ENCODE assay signal across 3 cellular contexts in genomic region chrY:22484465-22484864, GRCh38.
A peak's percentile ranks its signal among the peaks of the same experiment; 100 is the strongest.
DNase-seq lines count a peak whose midpoint lies in the region; ATAC-seq and FAIRE-seq lines count a peak whose summit lies in the region.
"Not testable (repeated sequence)": the region's sequence is repeated elsewhere in the genome, so short reads cannot be mapped to it uniquely, and the experiment has no call there.

No MANE protein-coding gene starts in this region.

- ATAC-seq in Right ventricle myocardium superior (ENCODE audit: poor library complexity) (peak; percentile 79), left ventricle myocardium superior (peak; percentile 62)

- intact Hi-C loops in Right ventricle myocardium superior (cut with DNase I); left ventricle myocardium superior (cut with micrococcal nuclease): not testable (repeated sequence)

- FAIRE-seq in GM18507 (lab: Jason Lieb, UNC): peak; percentile 18

- not testable (repeated sequence) for DNase-seq in GM18507 (ENCODE audit: extremely low spot score, insufficient read length, low read depth); Right ventricle myocardium superior; left ventricle myocardium superior
